Comparison of ENCODE assay signal across 11 cellular contexts in the genomic region with DNA sequence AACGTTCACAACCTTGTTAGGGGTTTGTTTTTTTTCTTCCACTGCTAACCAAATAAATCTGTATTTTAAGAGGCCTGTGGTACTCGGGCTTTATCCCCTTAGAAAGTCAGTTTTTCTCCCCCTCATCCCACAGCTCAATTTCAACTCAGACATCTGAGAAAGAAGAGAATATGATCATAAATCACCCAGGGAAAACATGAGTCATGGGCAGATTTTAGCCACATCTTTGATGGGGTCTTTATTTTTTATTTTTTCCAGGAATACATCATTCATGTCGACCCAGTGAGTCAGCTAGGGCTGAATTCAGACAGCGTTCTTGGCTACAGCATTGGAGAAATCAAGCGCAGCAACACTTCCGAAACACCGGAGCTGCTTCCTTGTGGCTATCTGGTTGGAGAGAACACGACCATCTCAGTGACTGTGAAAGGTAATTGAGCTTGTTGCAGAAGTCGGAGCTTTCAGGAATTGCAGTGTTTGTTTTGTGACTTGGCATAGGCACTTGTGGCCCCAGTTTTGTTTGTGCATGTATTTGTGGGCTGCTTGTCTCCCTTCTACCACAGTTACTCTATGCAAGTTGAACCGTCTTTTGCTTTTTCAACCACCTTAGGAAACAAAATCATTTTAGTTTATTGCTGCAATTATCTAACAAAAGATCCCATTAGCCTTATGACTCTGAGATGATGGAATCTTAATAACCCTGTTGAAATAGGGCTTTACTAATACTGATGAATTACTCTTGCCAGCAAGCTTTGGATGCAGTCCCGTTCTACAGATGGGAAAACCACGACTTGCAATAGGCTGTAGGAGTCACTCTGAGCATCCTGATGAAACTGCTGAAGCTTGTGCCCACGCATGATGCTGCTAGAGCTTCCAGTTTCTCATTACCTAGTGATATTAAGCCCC.
DNase-seq lines count a peak whose midpoint lies in the region; ATAC-seq and TF ChIP-seq lines count a peak whose summit lies in the region.
"Had no signal": no experiment of that assay in that cellular context is flagged by ENCODE, and none has a peak within 500 bp of the region (broad histone marks: within the 10 kb centered on the region; RNA-seq: fewer than 3 reads in every experiment).

No MANE protein-coding gene starts in this region.

- no peak overlapping the region for H3K4me3 Mint-ChIP-seq in activated CD4-positive, alpha-beta memory T cell treated with anti-CD3 and anti-CD28 coated beads, Interleukin-2, amount 10 ng/mL, durations not matched to agents 7 days and 5 days
- H3K4me3 Mint-ChIP-seq: IgD-negative memory B cell had no signal

- peak; percentile 79 for DNase-seq in glomerular visceral epithelial cell (ENCODE audit: extremely low spot score)
- DNase-seq in activated CD4-positive, alpha-beta memory T cell treated with anti-CD3 and anti-CD28 coated beads, Interleukin-2, amount 10 ng/mL, durations not matched to agents 7 days and 5 days, result no peak
- DNase-seq in prostate gland (ENCODE audit: low spot score), result no peak
- no peak for DNase-seq in Right ventricle myocardium superior
- DNase-seq: effector memory CD4-positive, alpha-beta T cell had no signal

- TF ChIP-seq POLR2A in prostate gland (IDR thresholded peaks at IDR 0.05), result no peak

- H3K27ac ChIP-seq in HEK293 (ENCODE audit: extremely low read depth, low read depth, low read length), result no peak overlapping the region; the same call in 1 of the 2 replicates
- peak overlapping the region; percentile 36 for H3K27ac ChIP-seq in thymus (ENCODE audit: low read depth)
- no peak overlapping the region for H3K27ac ChIP-seq in prostate gland

- ATAC-seq in SK-N-SH treated with all-trans-retinoic acid at 6 μM for 48 hours (peak; percentile 86), HG02610 (IDR thresholded peaks at IDR 0.05; ENCODE audit: unreplicated experiment) (no peak), Right ventricle myocardium superior (ENCODE audit: poor library complexity) (no peak)
- ATAC-seq: Right ventricle myocardium inferior had no signal

- TF ChIP-seq CTCF in HEK293 (tag by site-specific recombination; IDR thresholded peaks at IDR 0.05) (no peak), prostate gland (IDR thresholded peaks at IDR 0.05) (no peak)

- H3K4me3 ChIP-seq in HEK293 (ENCODE audit: low read depth, low read length), result no peak overlapping the region
- no peak overlapping the region for H3K4me3 ChIP-seq in thymus (ENCODE audit: low read length)
- no peak overlapping the region for H3K4me3 ChIP-seq in prostate gland

- peaks cover 9% of the 10 kb centered on the region for H3K4me1 ChIP-seq in HEK293 (ENCODE audit: control insufficient read depth, insufficient read depth, low read length)
- no peaks in the 10 kb centered on the region for H3K4me1 ChIP-seq in thymus (ENCODE audit: control insufficient read depth, insufficient read depth, low read length)
- no peaks in the 10 kb centered on the region for H3K4me1 ChIP-seq in prostate gland (replicated peaks)

- intact Hi-C loops in prostate gland (cut with DNase I) (no loop called here), Right ventricle myocardium superior (cut with DNase I) (no loop called here)

- no peaks in the 10 kb centered on the region for H3K27me3 Mint-ChIP-seq in activated CD4-positive, alpha-beta memory T cell treated with anti-CD3 and anti-CD28 coated beads, Interleukin-2, amount 10 ng/mL, durations not matched to agents 7 days and 5 days

- H3K27me3 ChIP-seq in thymus (ENCODE audit: control insufficient read depth, insufficient read depth) (no peaks in the 10 kb centered on the region), prostate gland (replicated peaks; ENCODE audit: insufficient read depth) (no peaks in the 10 kb centered on the region)

- H3K27ac Mint-ChIP-seq in activated CD4-positive, alpha-beta memory T cell treated with anti-CD3 and anti-CD28 coated beads, Interleukin-2, amount 10 ng/mL, durations not matched to agents 7 days and 5 days, result no peak overlapping the region
- H3K27ac Mint-ChIP-seq: IgD-negative memory B cell had no signal

- peaks cover 5% of the 10 kb centered on the region for H3K4me1 Mint-ChIP-seq in activated CD4-positive, alpha-beta memory T cell treated with anti-CD3 and anti-CD28 coated beads, Interleukin-2, amount 10 ng/mL, durations not matched to agents 7 days and 5 days

- POLR2A ChIA-PET in HEK293 (lab: Yijun Ruan, JAX), result no interaction called here
- POLR2A ChIA-PET in activated CD4-positive, alpha-beta memory T cell treated with anti-CD3 and anti-CD28 coated beads, Interleukin-2, amount 10 ng/mL, durations not matched to agents 7 days and 5 days (lab: Charles Lee), result interaction anchor here (1.7 kb wide), 1 partner anchor 9 kb away, joined by 5 read pairs; no protein-coding TSS in a partner anchor

- H3K36me3 Mint-ChIP-seq in activated CD4-positive, alpha-beta memory T cell treated with anti-CD3 and anti-CD28 coated beads, Interleukin-2, amount 10 ng/mL, durations not matched to agents 7 days and 5 days (ENCODE audit: low read depth), result no peaks in the 10 kb centered on the region

- H3K9me3 ChIP-seq in HEK293 (ENCODE audit: control insufficient read depth, insufficient read depth, low read depth, low read length), result no peaks in the 10 kb centered on the region
- H3K9me3 ChIP-seq in thymus (ENCODE audit: control insufficient read depth), result no peaks in the 10 kb centered on the region
- no peaks in the 10 kb centered on the region for H3K9me3 ChIP-seq in prostate gland

- CTCF ChIA-PET in HEK293 (lab: Yijun Ruan, JAX), result interaction anchor here (0.6 to 1.9 kb wide), 8 partner anchors 8 to 536 kb away, joined by 3 to 11 read pairs (median 4); no protein-coding TSS in a partner anchor
- CTCF ChIA-PET in activated CD4-positive, alpha-beta memory T cell treated with anti-CD3 and anti-CD28 coated beads, Interleukin-2, amount 10 ng/mL, durations not matched to agents 7 days and 5 days (lab: Charles Lee), result no interaction called here

- H3K9me3 Mint-ChIP-seq in activated CD4-positive, alpha-beta memory T cell treated with anti-CD3 and anti-CD28 coated beads, Interleukin-2, amount 10 ng/mL, durations not matched to agents 7 days and 5 days, result no peaks in the 10 kb centered on the region
- H3K9me3 Mint-ChIP-seq: IgD-negative memory B cell had no signal

- H3K36me3 ChIP-seq in HEK293 (ENCODE audit: control insufficient read depth in 2 of 2, insufficient read depth in 1 of 2, low read length in 2 of 2) (peaks cover 0 to 60% of the 10 kb centered on the region in 2 experiments; a peak in 1 of 3 replicates), thymus (ENCODE audit: control insufficient read depth, insufficient read depth) (no peaks in the 10 kb centered on the region), prostate gland (peaks cover 0 to 6% of the 10 kb centered on the region in 2 donors)

- WGBS in thymus, result 86% methylated on average over 13 of the region's 13 CpGs
- 25% methylated on average over 13 of the region's 13 CpGs for WGBS in prostate gland

TF ChIP-seq in HEK293, 187 proteins besides CTCF, POLR2A, EP300 and RAD21 (continues in another document):
- no peak for TF ChIP-seq ZNF426 (tag by site-specific recombination; IDR thresholded peaks at IDR 0.05)
- no peak for TF ChIP-seq ZFP69B (tag by site-specific recombination; IDR thresholded peaks at IDR 0.05)
- no peak for TF ChIP-seq ZFP41 (tag by site-specific recombination; IDR thresholded peaks at IDR 0.05; ENCODE audit: borderline replicate concordance)
- no peak for TF ChIP-seq ZNF157 (tag by site-specific recombination; IDR thresholded peaks at IDR 0.05)
- TF ChIP-seq ZNF600 (tag by site-specific recombination; IDR thresholded peaks at IDR 0.05), result peak; percentile 55; the same call in 1 of the 2 replicates
- TF ChIP-seq ZNF211 (tag by site-specific recombination; IDR thresholded peaks at IDR 0.05; ENCODE audit: low read depth), result no peak
- no peak for TF ChIP-seq ZNF530 (tag by site-specific recombination; IDR thresholded peaks at IDR 0.05; ENCODE audit: low read depth)
- TF ChIP-seq ZNF529 (tag by site-specific recombination; IDR thresholded peaks at IDR 0.05; ENCODE audit: insufficient replicate concordance), result no peak
- no peak for TF ChIP-seq ZNF202 (tag by site-specific recombination; IDR thresholded peaks at IDR 0.05; ENCODE audit: borderline replicate concordance)
- peak; percentile 65 for TF ChIP-seq ZNF366 (tag by site-specific recombination; conservative IDR thresholded peaks at IDR 0.05)
- TF ChIP-seq ZNF521 (tag by site-specific recombination; IDR thresholded peaks at IDR 0.05), result no peak
- no peak for TF ChIP-seq ZNF132 (tag by site-specific recombination; IDR thresholded peaks at IDR 0.05; ENCODE audit: borderline replicate concordance)

TF ChIP-seq in SK-N-SH treated with all-trans-retinoic acid at 6 μM for 48 hours, 23 proteins besides CTCF, POLR2A, EP300 and RAD21:
- TF ChIP-seq ZFP3 (CRISPR knock-in tag; IDR thresholded peaks at IDR 0.05) (peak; percentile 65; the same call in 1 of the 2 replicates), BACH2 (CRISPR knock-in tag; IDR thresholded peaks at IDR 0.05; ENCODE audit: borderline replicate concordance) (no peak), ZC3H10 (CRISPR knock-in tag; IDR thresholded peaks at IDR 0.05) (peak; percentile 56; the same call in 1 of the 2 replicates), ISL1 (CRISPR knock-in tag; IDR thresholded peaks at IDR 0.05) (peak; percentile 66), TOX (CRISPR knock-in tag; IDR thresholded peaks at IDR 0.05; ENCODE audit: borderline replicate concordance) (peak; percentile 72; the same call in 1 of the 2 replicates)
